In genomic region chr19:37988758-37989635, GRCh38 we compare ENCODE assay signal across 1 cellular context.
TF ChIP-seq lines count a peak whose summit lies in the region.

No MANE protein-coding gene starts in this region.

TF ChIP-seq in HepG2, 621 proteins besides CTCF, POLR2A, EP300 and RAD21 (continued from another document):
- TF ChIP-seq TOPORS (CRISPR knock-in tag; IDR thresholded peaks at IDR 0.05): no peak
- TF ChIP-seq MED8 (CRISPR knock-in tag; IDR thresholded peaks at IDR 0.05; ENCODE audit: insufficient replicate concordance): no peak
